ENCODE assay signal across 7 cellular contexts in genomic region chr2:188248513-188248912, GRCh38. TPM values are rescaled to one million over a fixed set of nuclear protein-coding genes. Genes with fewer than 3 reads are reported as not detected.
"Had no signal": no experiment of that assay in that cellular context is flagged by ENCODE, and none has a peak within 500 bp of the region (broad histone marks: within the 10 kb centered on the region; RNA-seq: fewer than 3 reads in every experiment).

No MANE protein-coding gene starts in this region.

- DNase-seq: IMR-90, KBM-7, KG1 had no signal

- H3K9ac ChIP-seq: KMS-11 had no signal

- H3K4me1 Mint-ChIP-seq: IgD-negative memory B cell had no signal

- H3K27ac Mint-ChIP-seq: IgD-negative memory B cell had no signal

- H3K4me3 Mint-ChIP-seq: IgD-negative memory B cell had no signal

- H3K4me2 ChIP-seq: KMS-11 had no signal

- H3K27ac ChIP-seq: HL-60, KMS-11 had no signal

- FAIRE-seq: HTR-8/SVneo had no signal

- H3K27me3 Mint-ChIP-seq: IgD-negative memory B cell had no signal

- H3K36me3 Mint-ChIP-seq: IgD-negative memory B cell had no signal

RNA-seq across cellular contexts. Expression of gene GULP1, which starts 43.2 kb away (rescaled TPM):
- polyA plus RNA-seq: IgD-negative memory B cell had no signal
